Comparison of ENCODE assay signal across 8 cellular contexts in the genomic region with DNA sequence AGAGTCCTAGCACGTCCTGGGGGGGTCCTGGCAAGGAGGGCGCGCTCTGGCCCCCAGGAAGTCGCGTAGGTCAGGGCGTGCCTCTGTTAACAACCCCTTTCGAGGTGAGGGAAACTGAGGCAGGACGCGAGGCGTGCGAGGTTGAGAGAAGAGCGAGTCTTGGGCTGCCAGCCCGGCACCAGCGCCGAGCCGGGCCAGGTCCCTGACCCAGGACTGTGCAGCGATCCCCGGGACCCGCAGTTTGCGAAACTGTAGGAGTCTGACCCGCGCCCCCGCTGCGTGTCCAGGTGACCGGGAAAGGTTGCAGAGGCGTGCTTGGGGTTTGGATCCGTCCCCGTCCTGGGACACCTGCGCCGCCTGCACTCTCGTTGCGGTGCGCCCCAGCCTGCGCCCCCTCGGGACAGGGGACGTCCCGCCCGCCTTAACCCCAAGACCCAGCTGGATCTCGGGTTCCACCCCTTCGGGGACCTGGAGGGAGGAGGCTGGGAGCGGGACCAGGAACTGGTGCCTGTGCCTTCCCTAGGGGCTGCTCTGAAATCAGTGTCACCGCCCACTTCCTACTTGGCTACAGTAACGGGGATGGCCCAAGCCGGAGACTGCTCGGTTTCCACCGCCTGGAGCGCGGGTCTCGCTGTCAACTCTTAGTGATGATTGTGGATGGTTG. TPM values are rescaled to one million over a fixed set of nuclear protein-coding genes. Genes with fewer than 3 reads are reported as not detected.
A peak's percentile ranks its signal among the peaks of the same experiment; 100 is the strongest.
DNase-seq lines count a peak whose midpoint lies in the region; ATAC-seq, FAIRE-seq and TF ChIP-seq lines count a peak whose summit lies in the region.

No MANE protein-coding gene starts in this region.

- peaks cover 17% of the 10 kb centered on the region for H3K36me3 Mint-ChIP-seq in Calu3 (ENCODE audit: insufficient read depth, unreplicated experiment)

- no TSS peak for BruUV-seq in Calu3 (replicated peaks; lab: Mats Ljungman, UMichigan)

- FAIRE-seq in RCC 7860 (lab: Jason Lieb, UNC), result no peak

- H3K4me3 ChIP-seq in kidney epithelial cell (ENCODE audit: low read depth, low read length) (peak overlapping the region; percentile 67), spleen (peak overlapping the region; percentile 60 to 95 (median 92))

- CTCF ChIA-PET in Calu3 (lab: Charles Lee), result interaction anchor here (0.6 to 0.7 kb wide), 2 partner anchors 14 to 796 kb away, joined by 3 to 5 read pairs; no protein-coding TSS in a partner anchor

- TF ChIP-seq POLR2A in spleen (IDR thresholded peaks at IDR 0.05), result no peak

- H3K4me1 Mint-ChIP-seq in Calu3 (ENCODE audit: low read depth, unreplicated experiment), result peaks cover 13% of the 10 kb centered on the region

- intact Hi-C loops in Calu3 (cut with micrococcal nuclease; ENCODE audit: unreplicated experiment), result loop anchor here (10.0 kb wide), 1 partner anchor 198 kb away; no protein-coding TSS in a partner anchor
- intact Hi-C loops in spleen (cut with DNase I; ENCODE audit: low total_unique reads), result no loop called here

- TF ChIP-seq CTCF in Calu3 (IDR thresholded peaks at IDR 0.05; ENCODE audit: unreplicated experiment) (no peak), kidney epithelial cell (IDR thresholded peaks at IDR 0.05; ENCODE audit: insufficient read depth, low read length, poor library complexity, severe bottlenecking) (no peak), spleen (IDR thresholded peaks at IDR 0.05 in 8 of 11, conservative IDR thresholded peaks at IDR 0.05 in 3 of 11) (no peak)

- H3K27me3 Mint-ChIP-seq in Calu3 (ENCODE audit: unreplicated experiment), result peaks cover 23% of the 10 kb centered on the region

- H3K4me3 Mint-ChIP-seq in Calu3 (ENCODE audit: low read depth, unreplicated experiment), result peak overlapping the region; percentile 86

- H3K27ac Mint-ChIP-seq in Calu3 (ENCODE audit: unreplicated experiment), result peak overlapping the region; percentile 50

- H3K4me1 ChIP-seq in spleen, result peaks cover 26 to 58% (median 34%) of the 10 kb centered on the region in 6 donors

- no peaks in the 10 kb centered on the region for H3K9me3 ChIP-seq in spleen

- peak; percentile 44 for ATAC-seq in GM21526 (IDR thresholded peaks at IDR 0.05; ENCODE audit: low FRiP score, unreplicated experiment)

- 0 to 2% (median 1%) methylated on average over 11 to 49 of the region's 49 CpGs for WGBS in spleen, 5 donors

- H3K9me3 Mint-ChIP-seq in Calu3 (ENCODE audit: low read depth, unreplicated experiment), result no peaks in the 10 kb centered on the region

- no peaks in the 10 kb centered on the region for H3K36me3 ChIP-seq in kidney epithelial cell (ENCODE audit: control insufficient read depth, insufficient read depth, low read length)
- peaks cover 0 to 11% (median 0%) of the 10 kb centered on the region in 6 donors for H3K36me3 ChIP-seq in spleen

- H3K27ac ChIP-seq in spleen, result peak overlapping the region; percentile 79 to 95 (median 88)

- DNase-seq in Calu3, result peak; percentile 63
- DNase-seq in Kasumi-1 (lab: John Stamatoyannopoulos, UW), result peak; percentile 86 to 90
- peak; percentile 25 for DNase-seq in T1000 (lab: John Stamatoyannopoulos, UW)
- peak; percentile 37 for DNase-seq in central memory CD4-positive, alpha-beta T cell
- DNase-seq in kidney epithelial cell (ENCODE audit: low read depth), result no peak
- DNase-seq in spleen, result peak; percentile 91
- no peak for DNase-seq in RCC 7860 (ENCODE audit: low spot score)

- no peaks in the 10 kb centered on the region for H3K27me3 ChIP-seq in kidney epithelial cell (ENCODE audit: control insufficient read depth, insufficient read depth, low read length)
- no peaks in the 10 kb centered on the region for H3K27me3 ChIP-seq in spleen (replicated peaks in 1 of 7)

RNA-seq across cellular contexts. Expression of a gene that starts 0.5 kb away (rescaled TPM):
- 6.6 and 9.8 TPM in 2 replicates for total RNA-seq in Calu3 (2022)
- total RNA-seq in kidney epithelial cell, result 3.7 and 5.8 TPM in 2 replicates
- 10 to 100 TPM; 13.8 to 36.4 (median 29.5) TPM for total RNA-seq in spleen
- polyA plus RNA-seq in spleen, result 1 to 10 TPM in 2 of 3 donors, under 1 TPM in 1; 0.89 to 1.4 (median 1.1) TPM

Comparison
In these comparisons a context has a peak if more than half of its experiments do, and no peak if none do; other contexts are left out.
1. DNase-seq: peak in Calu3 (single experiment), Kasumi-1 (2 of 2), T1000 (single experiment), central memory CD4-positive, alpha-beta T cell (single experiment) and spleen (single experiment); none in kidney epithelial cell (single experiment) and RCC 7860 (single experiment).